In the genomic region with DNA sequence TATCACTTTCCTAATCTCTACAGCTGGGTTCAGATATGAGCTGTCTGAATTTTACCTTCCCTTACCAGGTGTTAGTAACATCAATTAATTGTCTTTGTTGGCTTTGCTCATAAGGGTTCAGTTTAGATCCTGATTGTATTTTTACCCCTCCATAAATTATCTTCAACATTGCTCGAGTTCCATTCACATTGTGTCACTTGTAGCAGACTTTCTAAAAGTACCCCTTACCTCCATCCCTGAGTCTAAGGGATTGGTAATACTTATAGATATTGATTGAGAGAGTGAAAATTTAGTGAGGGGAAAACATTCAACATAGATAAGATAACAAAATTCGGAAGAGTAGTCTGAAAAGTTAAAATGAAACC, we compare ENCODE assay signal across 1 cellular context.
TF ChIP-seq lines count a peak whose summit lies in the region.

No MANE protein-coding gene starts in this region.

TF ChIP-seq in SK-N-SH, 30 proteins besides CTCF, POLR2A, EP300 and RAD21 (continued from another document):
- TF ChIP-seq, protein P1, sequence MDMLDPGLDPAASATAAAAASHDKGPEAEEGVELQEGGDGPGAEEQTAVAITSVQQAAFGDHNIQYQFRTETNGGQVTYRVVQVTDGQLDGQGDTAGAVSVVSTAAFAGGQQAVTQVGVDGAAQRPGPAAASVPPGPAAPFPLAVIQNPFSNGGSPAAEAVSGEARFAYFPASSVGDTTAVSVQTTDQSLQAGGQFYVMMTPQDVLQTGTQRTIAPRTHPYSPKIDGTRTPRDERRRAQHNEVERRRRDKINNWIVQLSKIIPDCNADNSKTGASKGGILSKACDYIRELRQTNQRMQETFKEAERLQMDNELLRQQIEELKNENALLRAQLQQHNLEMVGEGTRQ (IDR thresholded peaks at IDR 0.05; ENCODE audit: borderline replicate concordance, low read depth, low read length), result no peak
- TF ChIP-seq GABPA (IDR thresholded peaks at IDR 0.05; ENCODE audit: low read depth), result no peak
- TF ChIP-seq NFIC (IDR thresholded peaks at IDR 0.05; ENCODE audit: borderline replicate concordance), result no peak
- TF ChIP-seq, protein P2, sequence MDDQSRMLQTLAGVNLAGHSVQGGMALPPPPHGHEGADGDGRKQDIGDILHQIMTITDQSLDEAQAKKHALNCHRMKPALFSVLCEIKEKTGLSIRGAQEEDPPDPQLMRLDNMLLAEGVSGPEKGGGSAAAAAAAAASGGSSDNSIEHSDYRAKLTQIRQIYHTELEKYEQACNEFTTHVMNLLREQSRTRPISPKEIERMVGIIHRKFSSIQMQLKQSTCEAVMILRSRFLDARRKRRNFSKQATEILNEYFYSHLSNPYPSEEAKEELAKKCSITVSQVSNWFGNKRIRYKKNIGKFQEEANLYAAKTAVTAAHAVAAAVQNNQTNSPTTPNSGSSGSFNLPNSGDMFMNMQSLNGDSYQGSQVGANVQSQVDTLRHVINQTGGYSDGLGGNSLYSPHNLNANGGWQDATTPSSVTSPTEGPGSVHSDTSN (IDR thresholded peaks at IDR 0.05), result no peak
- no peak for TF ChIP-seq SMC3 (IDR thresholded peaks at IDR 0.05; ENCODE audit: low read depth, low read length)
- no peak for TF ChIP-seq TAF1 (IDR thresholded peaks at IDR 0.05; ENCODE audit: borderline replicate concordance, low read depth, low read length)
- TF ChIP-seq, protein P3, sequence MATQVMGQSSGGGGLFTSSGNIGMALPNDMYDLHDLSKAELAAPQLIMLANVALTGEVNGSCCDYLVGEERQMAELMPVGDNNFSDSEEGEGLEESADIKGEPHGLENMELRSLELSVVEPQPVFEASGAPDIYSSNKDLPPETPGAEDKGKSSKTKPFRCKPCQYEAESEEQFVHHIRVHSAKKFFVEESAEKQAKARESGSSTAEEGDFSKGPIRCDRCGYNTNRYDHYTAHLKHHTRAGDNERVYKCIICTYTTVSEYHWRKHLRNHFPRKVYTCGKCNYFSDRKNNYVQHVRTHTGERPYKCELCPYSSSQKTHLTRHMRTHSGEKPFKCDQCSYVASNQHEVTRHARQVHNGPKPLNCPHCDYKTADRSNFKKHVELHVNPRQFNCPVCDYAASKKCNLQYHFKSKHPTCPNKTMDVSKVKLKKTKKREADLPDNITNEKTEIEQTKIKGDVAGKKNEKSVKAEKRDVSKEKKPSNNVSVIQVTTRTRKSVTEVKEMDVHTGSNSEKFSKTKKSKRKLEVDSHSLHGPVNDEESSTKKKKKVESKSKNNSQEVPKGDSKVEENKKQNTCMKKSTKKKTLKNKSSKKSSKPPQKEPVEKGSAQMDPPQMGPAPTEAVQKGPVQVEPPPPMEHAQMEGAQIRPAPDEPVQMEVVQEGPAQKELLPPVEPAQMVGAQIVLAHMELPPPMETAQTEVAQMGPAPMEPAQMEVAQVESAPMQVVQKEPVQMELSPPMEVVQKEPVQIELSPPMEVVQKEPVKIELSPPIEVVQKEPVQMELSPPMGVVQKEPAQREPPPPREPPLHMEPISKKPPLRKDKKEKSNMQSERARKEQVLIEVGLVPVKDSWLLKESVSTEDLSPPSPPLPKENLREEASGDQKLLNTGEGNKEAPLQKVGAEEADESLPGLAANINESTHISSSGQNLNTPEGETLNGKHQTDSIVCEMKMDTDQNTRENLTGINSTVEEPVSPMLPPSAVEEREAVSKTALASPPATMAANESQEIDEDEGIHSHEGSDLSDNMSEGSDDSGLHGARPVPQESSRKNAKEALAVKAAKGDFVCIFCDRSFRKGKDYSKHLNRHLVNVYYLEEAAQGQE (IDR thresholded peaks at IDR 0.05; ENCODE audit: low read depth, low read length), result no peak
- TF ChIP-seq POLR2AphosphoS5 (IDR thresholded peaks at IDR 0.05; ENCODE audit: low read depth, low read length), result no peak
- TF ChIP-seq ELF1 (IDR thresholded peaks at IDR 0.05), result no peak
- no peak for TF ChIP-seq MEF2A (IDR thresholded peaks at IDR 0.05; ENCODE audit: borderline replicate concordance, low read depth)
